Comparison of ENCODE assay signal across 16 cellular contexts in genomic region chr1:115215703-115216521, GRCh38.
"Had no signal": no experiment of that assay in that cellular context is flagged by ENCODE, and none has a peak within 500 bp of the region (broad histone marks: within the 10 kb centered on the region; RNA-seq: fewer than 3 reads in every experiment).

No MANE protein-coding gene starts in this region.

- DNase-seq: activated CD4-positive, alpha-beta T cell treated with anti-CD3 and anti-CD28 coated beads, Interleukin-2, amount 10 ng/mL, durations not matched to agents 7 days and 5 days; activated CD8-positive, alpha-beta T cell treated with anti-CD3 and anti-CD28 coated beads, Interleukin-2, amount 10 ng/mL, durations not matched to agents 7 days and 5 days; activated naive CD4-positive, alpha-beta T cell treated with anti-CD3 and anti-CD28 coated beads for 36 hours; activated T-cell treated with anti-CD3 and anti-CD28 coated beads, Interleukin-2, amount 50 U/mL, for 4 hours; body of pancreas; central memory CD4-positive, alpha-beta T cell; colonic mucosa; left colon; retina; stimulated activated CD4-positive, alpha-beta T cell treated with anti-CD3 and anti-CD28 coated beads, Interleukin-2, amount 100 ng/mL, for 24 hours; uterus had no signal

- FAIRE-seq: endometrium had no signal

- H3K4me1 ChIP-seq: colonic mucosa, gastroesophageal sphincter had no signal

- H3K4me3 ChIP-seq: body of pancreas, colonic mucosa, gastroesophageal sphincter, tibial nerve, uterus had no signal

- H3K36me3 ChIP-seq: colonic mucosa, gastroesophageal sphincter, tibial nerve, uterus had no signal

- ATAC-seq: activated CD4-positive, CD25-positive, alpha-beta regulatory T cell treated with anti-CD3 and anti-CD28 coated beads, Interleukin-2, amount 50 U/mL, for 24 hours; activated CD8-positive, alpha-beta T cell treated with anti-CD3 and anti-CD28 coated beads, Interleukin-2, amount 10 ng/mL, durations not matched to agents 7 days and 5 days; activated T-cell treated with anti-CD3 and anti-CD28 coated beads, Interleukin-2, amount 50 U/mL, for 4 hours; body of pancreas; gastroesophageal sphincter; left colon; natural killer cell treated with Interleukin-12 subunit alpha and Interleukin-12 subunit beta and Interleukin-15 and Interleukin-18, amount 100 ng/mL, for 72 hours had no signal

- H3K27ac ChIP-seq: body of pancreas, colonic mucosa, uterus had no signal

- H3K9me3 ChIP-seq: body of pancreas, colonic mucosa, gastroesophageal sphincter, tibial nerve, uterus had no signal
